ENCODE assay signal across 11 cellular contexts in the genomic region with DNA sequence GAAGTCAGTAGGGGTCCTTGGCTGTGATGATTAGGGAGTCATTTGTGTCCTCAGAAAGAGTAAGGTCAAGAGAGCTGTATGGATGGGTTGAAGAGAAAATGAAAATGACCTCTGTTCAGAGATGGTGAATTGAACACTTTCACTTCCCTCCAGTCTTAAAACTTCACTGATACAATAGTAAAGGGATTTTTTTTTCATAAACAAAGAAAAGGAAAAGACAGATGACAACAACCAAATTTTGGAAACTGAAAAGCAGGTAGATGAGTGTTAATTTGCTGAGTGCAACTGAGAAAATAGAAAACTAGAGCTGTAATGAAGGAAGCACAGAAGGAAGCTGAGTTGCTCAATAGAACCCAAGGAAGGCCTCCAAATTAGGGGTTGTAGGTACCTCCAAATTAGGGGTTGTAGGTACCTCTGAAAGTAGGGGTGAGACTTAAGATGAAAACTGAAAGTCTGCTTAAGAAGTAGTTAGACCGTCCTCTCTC. TPM values are rescaled to one million over a fixed set of nuclear protein-coding genes. Genes with fewer than 3 reads are reported as not detected.
A peak's percentile ranks its signal among the peaks of the same experiment; 100 is the strongest.
DNase-seq lines count a peak whose midpoint lies in the region; ATAC-seq and TF ChIP-seq lines count a peak whose summit lies in the region.
"Had no signal": no experiment of that assay in that cellular context is flagged by ENCODE, and none has a peak within 500 bp of the region (broad histone marks: within the 10 kb centered on the region; RNA-seq: fewer than 3 reads in every experiment).

No MANE protein-coding gene starts in this region.

- no peaks in the 10 kb centered on the region for H3K27me3 ChIP-seq in H7 (ENCODE audit: control insufficient read depth, insufficient read depth, low read length)

- no peaks in the 10 kb centered on the region for H3K36me3 ChIP-seq in H7 (replicated peaks; ENCODE audit: control insufficient read depth, insufficient read depth, low read length)

- H3K27ac Mint-ChIP-seq in activated T-helper 17 cell treated with anti-CD3 and anti-CD28 coated beads, Interleukin-2, amount 50 U/mL, for 72 hours: peak overlapping the region; percentile 63

- H3K36me3 Mint-ChIP-seq in activated T-helper 17 cell treated with anti-CD3 and anti-CD28 coated beads, Interleukin-2, amount 50 U/mL, for 72 hours (ENCODE audit: low read depth): no peaks in the 10 kb centered on the region

- ATAC-seq in GM18519 (IDR thresholded peaks at IDR 0.05; ENCODE audit: low FRiP score, unreplicated experiment) (peak; percentile 95), HG03060 (IDR thresholded peaks at IDR 0.05; ENCODE audit: low read depth, unreplicated experiment) (peak; percentile 94)
- peak; percentile 74 for ATAC-seq in activated T-helper 17 cell treated with anti-CD3 and anti-CD28 coated beads, Interleukin-2, amount 50 U/mL, for 72 hours (replicated peaks)

- TF ChIP-seq CTCF in GM20000 (IDR thresholded peaks at IDR 0.05; ENCODE audit: extremely low read depth, missing control alignments): no peak

- peak; percentile 63 for DNase-seq in GM20000 (ENCODE audit: low spot score)
- DNase-seq in H7: no peak
- DNase-seq in activated effector memory CD4-positive, alpha-beta T cell treated with Interleukin-2 at 50 U/mL for 16 hours: no peak
- no peak for DNase-seq in DMS79 treated with DMSO at 0.1 percent for 48 hours (lab: John Stamatoyannopoulos, UW)
- no peak for DNase-seq in NCI-H2227 treated with DMSO at 0.1 percent for 48 hours (lab: John Stamatoyannopoulos, UW)
- DNase-seq: amygdala; SK-N-SH; stimulated activated CD4-positive, alpha-beta T cell treated with anti-CD3 and anti-CD28 coated beads, Interleukin-4, amount 100 ng/mL, for 1 hour had no signal

- H3K4me3 ChIP-seq in H7 (ENCODE audit: insufficient read depth, low read depth, low read length): no peak overlapping the region

- H3K9me3 Mint-ChIP-seq in activated T-helper 17 cell treated with anti-CD3 and anti-CD28 coated beads, Interleukin-2, amount 50 U/mL, for 72 hours: peaks cover 5% of the 10 kb centered on the region

- H3K27me3 Mint-ChIP-seq in activated T-helper 17 cell treated with anti-CD3 and anti-CD28 coated beads, Interleukin-2, amount 50 U/mL, for 72 hours: no peaks in the 10 kb centered on the region

- peaks cover 18% of the 10 kb centered on the region for H3K4me1 Mint-ChIP-seq in activated T-helper 17 cell treated with anti-CD3 and anti-CD28 coated beads, Interleukin-2, amount 50 U/mL, for 72 hours

- H3K4me3 Mint-ChIP-seq in activated T-helper 17 cell treated with anti-CD3 and anti-CD28 coated beads, Interleukin-2, amount 50 U/mL, for 72 hours: peak overlapping the region; percentile 70

RNA-seq across cellular contexts. Expression of a gene that starts 14.8 kb away (rescaled TPM):
- 100 to 1,000 TPM; 147 to 170 TPM for total RNA-seq in activated T-helper 17 cell treated with anti-CD3 and anti-CD28 coated beads, Interleukin-2, amount 50 U/mL, for 72 hours
- total RNA-seq in H7 (2014; rRNA removed; shearing (Covaris generic)): 0.62 and 2.4 TPM in 2 replicates

Comparison
In these comparisons a context has a peak if more than half of its experiments do, and no peak if none do; other contexts are left out.
1. RNA of a gene that starts 14.8 kb away (total RNA-seq): 147 to 170 TPM in activated T-helper 17 cell treated with anti-CD3 and anti-CD28 coated beads, Interleukin-2, amount 50 U/mL, for 72 hours; 0.62 to 2.4 TPM in H7; every median in the first group is over 10 times any median in the second.
2. Peak in every context shown above with its lines, with median percentiles within 50 percentile points of each other: ATAC-seq.